Comparison of ENCODE assay signal across 19 cellular contexts in the genomic region with DNA sequence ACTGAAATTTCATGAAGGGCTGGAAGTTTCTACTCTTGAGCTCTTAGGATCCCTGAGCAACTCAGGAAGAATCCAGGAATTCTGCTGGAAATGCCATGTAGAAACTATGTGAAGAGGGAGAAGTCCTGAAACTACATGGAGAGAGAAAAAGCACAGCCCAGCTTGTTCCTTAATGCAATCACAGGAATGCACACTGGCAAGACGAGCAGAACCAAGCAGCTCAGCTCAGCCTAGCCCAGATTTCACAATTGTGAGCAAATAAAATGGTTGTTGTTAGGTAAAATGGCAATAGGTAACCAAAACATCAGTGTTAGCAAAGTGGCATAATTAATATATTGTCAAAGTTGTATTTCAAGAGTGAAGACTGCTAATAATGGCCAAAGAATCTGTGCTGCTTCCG. TPM values are rescaled to one million over a fixed set of nuclear protein-coding genes. Genes with fewer than 3 reads are reported as not detected.
A peak's percentile ranks its signal among the peaks of the same experiment; 100 is the strongest.
DNase-seq lines count a peak whose midpoint lies in the region; TF ChIP-seq lines count a peak whose summit lies in the region.
"Had no signal": no experiment of that assay in that cellular context is flagged by ENCODE, and none has a peak within 500 bp of the region (broad histone marks: within the 10 kb centered on the region; RNA-seq: fewer than 3 reads in every experiment).

No MANE protein-coding gene starts in this region.

- no peaks in the 10 kb centered on the region for H3K36me3 ChIP-seq in trophoblast cell (ENCODE audit: control insufficient read depth in 1 of 2, insufficient read depth in 2 of 2, low read length in 2 of 2)
- H3K36me3 ChIP-seq: SJCRH30 had no signal

- H4K12ac ChIP-seq in trophoblast cell (ENCODE audit: low read depth, low read length) = no peak overlapping the region

- H3K18ac ChIP-seq in trophoblast cell (ENCODE audit: low read length) = no peak overlapping the region

- no peaks in the 10 kb centered on the region for H3K27me3 ChIP-seq in trophoblast cell (ENCODE audit: insufficient read depth, low read length)
- H3K27me3 ChIP-seq: SJCRH30 had no signal

- no peak overlapping the region for H2BK12ac ChIP-seq in trophoblast cell (ENCODE audit: low read length)

- peaks cover 0 to 6% of the 10 kb centered on the region in 2 experiments for H3K4me1 ChIP-seq in trophoblast cell (ENCODE audit: control insufficient read depth in 1 of 2, insufficient read depth in 2 of 2, low read length in 2 of 2)
- H3K4me1 ChIP-seq: SJCRH30 had no signal

- TF ChIP-seq CTCF in WI38 (IDR thresholded peaks at IDR 0.05; ENCODE audit: low read depth, low read length) = no peak

- no peaks in the 10 kb centered on the region for H3K9me3 ChIP-seq in trophoblast cell (ENCODE audit: insufficient read depth, low read depth, low read length)
- H3K9me3 ChIP-seq: SJCRH30 had no signal

- H3K4me3 ChIP-seq in WI38 (ENCODE audit: low read depth, low read length) (0 out of 2 replicates have a peak overlapping the region, but pooled peaks have one; percentile 1), trophoblast cell (ENCODE audit: low read depth, low read length) (no peak overlapping the region)
- H3K4me3 ChIP-seq: SJCRH30 had no signal

- no peak overlapping the region for H3K9ac ChIP-seq in trophoblast cell (ENCODE audit: low read length)

- H2BK120ac ChIP-seq in trophoblast cell (ENCODE audit: insufficient read depth, low read length, poor library complexity) = no peak overlapping the region

- H2AK5ac ChIP-seq in trophoblast cell (ENCODE audit: low read length) = no peak overlapping the region

- no peak overlapping the region for H3K27ac ChIP-seq in trophoblast cell (ENCODE audit: low read depth, low read length)
- H3K27ac ChIP-seq: SJCRH30 had no signal

- no peak overlapping the region for H3K14ac ChIP-seq in trophoblast cell (ENCODE audit: low read length)

- no peak overlapping the region for H3K4me2 ChIP-seq in trophoblast cell (ENCODE audit: low read length)

- no CpG with 5 or more reads among the region's 2 CpGs for WGBS in trophoblast cell (ENCODE audit: extremely low coverage, insufficient coverage, insufficient read length)

- no peak overlapping the region for H4K8ac ChIP-seq in trophoblast cell (ENCODE audit: low read depth, low read length)

- H4K91ac ChIP-seq in trophoblast cell (ENCODE audit: low read depth, low read length) = no peak overlapping the region

- H2AFZ ChIP-seq in trophoblast cell (ENCODE audit: insufficient read depth, low read length, poor library complexity) = no peak overlapping the region

- peak; percentile 78 for DNase-seq in fibroblast of gingiva (ENCODE audit: low read depth)
- peak; percentile 75 to 90 for DNase-seq in trophoblast cell
- DNase-seq in kidney tubule cell (ENCODE audit: low spot score) = no peak
- no peak for DNase-seq in HK-2 (ENCODE audit: unreplicated experiment)
- no peak for DNase-seq in activated naive CD4-positive, alpha-beta T cell treated with anti-CD3 and anti-CD28 coated beads, Interleukin-2, amount 50 U/mL, for 16 hours
- DNase-seq in A172 (ENCODE audit: low spot score) = no peak
- DNase-seq: activated CD4-positive, CD25-positive, alpha-beta regulatory T cell; amniotic stem cell; CD4-positive, alpha-beta memory T cell; DMS79 treated with DMSO at 0.1 percent for 48 hours; hypothalamus; left cardiac atrium; NCI-H1417 treated with DMSO at 0.1 percent for 48 hours; NCI-H2171 treated with DMSO at 0.1 percent for 48 hours; NCI-H774; SJCRH30; stimulated activated CD4-positive, alpha-beta T cell treated with anti-CD3 and anti-CD28 coated beads, Interleukin-4, amount 100 ng/mL, for 4 hours; stimulated activated CD8-positive, alpha-beta memory T cell treated with anti-CD3 and anti-CD28 coated beads, Interleukin-4, amount 100 ng/mL, for 48 hours had no signal

- H3K4ac ChIP-seq in trophoblast cell (ENCODE audit: low read depth, low read length) = no peak overlapping the region

- H2BK5ac ChIP-seq in trophoblast cell (ENCODE audit: low read depth, low read length, poor library complexity) = no peak overlapping the region

- H3K79me1 ChIP-seq in trophoblast cell (ENCODE audit: low read length) = no peaks in the 10 kb centered on the region

- H3K23ac ChIP-seq in trophoblast cell (ENCODE audit: low read length) = no peak overlapping the region

- H3K79me2 ChIP-seq in trophoblast cell (ENCODE audit: control insufficient read depth, insufficient read depth, low read length, poor library complexity) = no peaks in the 10 kb centered on the region

RNA-seq across cellular contexts. Expression of a gene that starts 28.1 kb away (rescaled TPM):
- polyA plus RNA-seq in trophoblast cell (2013) = 0.66 and 0.69 TPM in 2 replicates
- 1.8 and 2.3 TPM in 2 replicates for total RNA-seq in A172 (2014; rRNA removed; shearing (Covaris generic))
- total RNA-seq: CD4-positive, alpha-beta memory T cell had no signal
- polyA plus RNA-seq: CD4-positive, alpha-beta memory T cell had no signal

RNA-seq across cellular contexts. Expression of a gene that starts 28.3 kb away (rescaled TPM):
- polyA plus RNA-seq in trophoblast cell (2013) = 0.12 and 0.14 TPM in 2 replicates
- 0.02 TPM in 1 of 2 replicates, not detected in the other for total RNA-seq in A172 (2014; rRNA removed; shearing (Covaris generic))
- total RNA-seq: CD4-positive, alpha-beta memory T cell; left cardiac atrium; SJCRH30 had no signal
- polyA plus RNA-seq: CD4-positive, alpha-beta memory T cell had no signal

Comparison
In these comparisons a context has a peak if more than half of its experiments do, and no peak if none do; other contexts are left out.
1. DNase-seq: peak in fibroblast of gingiva (single experiment) and trophoblast cell (2 of 2); none in kidney tubule cell (single experiment), HK-2 (single experiment), activated naive CD4-positive, alpha-beta T cell treated with anti-CD3 and anti-CD28 coated beads, Interleukin-2, amount 50 U/mL, for 16 hours (single experiment) and A172 (single experiment).